In genomic region chr9:101536938-101537337, GRCh38 we compare ENCODE assay signal across 13 cellular contexts. TPM values are rescaled to one million over a fixed set of nuclear protein-coding genes. Genes with fewer than 3 reads are reported as not detected.
A peak's percentile ranks its signal among the peaks of the same experiment; 100 is the strongest.
DNase-seq lines count a peak whose midpoint lies in the region; ATAC-seq and TF ChIP-seq lines count a peak whose summit lies in the region.
"Had no signal": no experiment of that assay in that cellular context is flagged by ENCODE, and none has a peak within 500 bp of the region (broad histone marks: within the 10 kb centered on the region; RNA-seq: fewer than 3 reads in every experiment).

No MANE protein-coding gene starts in this region.

- peaks cover 32% of the 10 kb centered on the region for H3K36me3 ChIP-seq in cardiac muscle cell

- H3K27ac ChIP-seq in cardiac muscle cell = no peak overlapping the region
- H3K27ac ChIP-seq: Peyer's patch had no signal

- ATAC-seq in HG03139 (IDR thresholded peaks at IDR 0.05; ENCODE audit: unreplicated experiment) = no peak
- no peak for ATAC-seq in HG03108 (IDR thresholded peaks at IDR 0.05; ENCODE audit: unreplicated experiment)

- intact Hi-C loops in cardiac septum (cut with DNase I) = no loop called here

- peak; percentile 53 to 64 for DNase-seq in cardiac muscle cell (ENCODE audit: low read depth in 1 of 2, low spot score in 1 of 2)
- no peak for DNase-seq in cardiac septum (ENCODE audit: low spot score)
- DNase-seq in RPMI7951 (ENCODE audit: low read depth) = peak; percentile 35
- peak; percentile 65 for DNase-seq in epithelial cell of esophagus (ENCODE audit: low read depth)
- DNase-seq in renal cortical epithelial cell (ENCODE audit: low read depth) = peak; percentile 22
- DNase-seq in SK-N-DZ (ENCODE audit: low spot score) = no peak
- DNase-seq: caudate nucleus, glutamatergic neuron, NCI-H1436 had no signal

- no peaks in the 10 kb centered on the region for H3K27me3 ChIP-seq in cardiac muscle cell
- H3K27me3 ChIP-seq: Peyer's patch had no signal

- H3K9me3 ChIP-seq in cardiac muscle cell (ENCODE audit: low read depth) = no peaks in the 10 kb centered on the region
- H3K9me3 ChIP-seq: Peyer's patch had no signal

- H3K4me1 ChIP-seq in cardiac muscle cell (ENCODE audit: low read depth) = peaks cover 10% of the 10 kb centered on the region

- TF ChIP-seq CTCF in cardiac muscle cell (IDR thresholded peaks at IDR 0.05; ENCODE audit: low read depth, low read length) (no peak), epithelial cell of esophagus (IDR thresholded peaks at IDR 0.05; ENCODE audit: insufficient read depth, low read depth, low read length, missing control alignments) (no peak)

- H3K4me3 ChIP-seq in cardiac muscle cell (no peak overlapping the region), epithelial cell of esophagus (ENCODE audit: low read length) (no peak overlapping the region)
- H3K4me3 ChIP-seq: Peyer's patch had no signal

RNA-seq across cellular contexts. Expression of gene RNF20, which starts 3.3 kb away (rescaled TPM):
- total RNA-seq in cardiac muscle cell = 22.0 and 24.4 TPM in 2 replicates
- 30.2 and 38.7 TPM in 2 replicates for polyA plus RNA-seq in cardiac muscle cell
- 58.4 TPM for total RNA-seq in cardiac septum
- total RNA-seq in RPMI7951 (2014; rRNA removed; shearing (Covaris generic)) = 28.3 and 29.2 TPM in 2 replicates
- total RNA-seq in renal cortical epithelial cell = 19.4 and 47.3 TPM in 2 replicates
- polyA plus RNA-seq in SK-N-DZ (2014; cell fraction: cytosol; rRNA removed) = 24.2 and 24.9 TPM in 2 replicates
- 13.7 and 22.0 TPM in 2 replicates for polyA plus RNA-seq in SK-N-DZ (2014; cell fraction: nucleus; rRNA removed)

RNA-seq across cellular contexts. Expression of gene PPP3R2, which starts 57.8 kb away (rescaled TPM):
- not detected in 2 replicates for total RNA-seq in cardiac muscle cell
- polyA plus RNA-seq in cardiac muscle cell = not detected in 2 replicates
- total RNA-seq in cardiac septum = not detected
- total RNA-seq in RPMI7951 (2014; rRNA removed; shearing (Covaris generic)) = not detected in 2 replicates
- not detected in 2 replicates for total RNA-seq in renal cortical epithelial cell
- polyA plus RNA-seq in SK-N-DZ (2014; cell fraction: cytosol; rRNA removed) = 0.03 TPM in 1 of 2 replicates, not detected in the other
- polyA plus RNA-seq in SK-N-DZ (2014; cell fraction: nucleus; rRNA removed) = not detected in 2 replicates
- total RNA-seq: Peyer's patch had no signal
- polyA plus RNA-seq: BJ had no signal

Comparison
In these comparisons a context has a peak if more than half of its experiments do, and no peak if none do; other contexts are left out.
1. DNase-seq: peak in cardiac muscle cell (2 of 2), RPMI7951 (single experiment), epithelial cell of esophagus (single experiment) and renal cortical epithelial cell (single experiment); none in cardiac septum (single experiment) and SK-N-DZ (single experiment).